Comparison of ENCODE assay signal across 18 cellular contexts in genomic region chr7:65812281-65812680, GRCh38.
DNase-seq lines count a peak whose midpoint lies in the region; ATAC-seq, FAIRE-seq and TF ChIP-seq lines count a peak whose summit lies in the region.
"Had no signal": no experiment of that assay in that cellular context is flagged by ENCODE, and none has a peak within 500 bp of the region (broad histone marks: within the 10 kb centered on the region; RNA-seq: fewer than 3 reads in every experiment).

No MANE protein-coding gene starts in this region.

- no peak overlapping the region for H3K4me3 ChIP-seq in astrocyte of the cerebellum (ENCODE audit: low read depth, low read length)
- H3K4me3 ChIP-seq: HAP-1 had no signal

- in situ Hi-C loops in astrocyte of the cerebellum (cut with HindIII; ENCODE audit: low sequenced_read_pairs) = no loop called here

- FAIRE-seq in GM19239 (lab: Jason Lieb, UNC) = no peak
- FAIRE-seq: G401.6 had no signal

- TF ChIP-seq CTCF in astrocyte of the cerebellum (IDR thresholded peaks at IDR 0.05; ENCODE audit: low read depth, low read length, missing control alignments) = no peak

- DNase-seq in HCEC 1CT (peak; percentile 7), astrocyte of the cerebellum (ENCODE audit: low read depth) (peak; percentile 4), fibroblast of peridontal ligament (ENCODE audit: extremely low read depth) (peak; percentile 19), GM19239 (ENCODE audit: insufficient read length, low spot score) (no peak)
- DNase-seq in activated CD4-positive, alpha-beta T cell treated with anti-CD3 and anti-CD28 coated beads, Interleukin-2, amount 50 U/mL, for 48 hours = no peak
- DNase-seq: Calu3; CD4-positive, alpha-beta memory T cell; MM.1S; NCI-H1105; NCI-H1694; NCI-H345; NCI-H526; RPMI8226; SIG-M5 had no signal

- ATAC-seq in HG02973 (IDR thresholded peaks at IDR 0.05; ENCODE audit: unreplicated experiment) = no peak
- no peak for ATAC-seq in GM18858 (IDR thresholded peaks at IDR 0.05; ENCODE audit: unreplicated experiment)

Comparison
In these comparisons a context has a peak if more than half of its experiments do, and no peak if none do; other contexts are left out.
1. DNase-seq: peak in HCEC 1CT (single experiment), astrocyte of the cerebellum (single experiment) and fibroblast of peridontal ligament (single experiment); none in GM19239 (single experiment) and activated CD4-positive, alpha-beta T cell treated with anti-CD3 and anti-CD28 coated beads, Interleukin-2, amount 50 U/mL, for 48 hours (0 of 2).